Comparison of ENCODE assay signal across 8 cellular contexts in the genomic region with DNA sequence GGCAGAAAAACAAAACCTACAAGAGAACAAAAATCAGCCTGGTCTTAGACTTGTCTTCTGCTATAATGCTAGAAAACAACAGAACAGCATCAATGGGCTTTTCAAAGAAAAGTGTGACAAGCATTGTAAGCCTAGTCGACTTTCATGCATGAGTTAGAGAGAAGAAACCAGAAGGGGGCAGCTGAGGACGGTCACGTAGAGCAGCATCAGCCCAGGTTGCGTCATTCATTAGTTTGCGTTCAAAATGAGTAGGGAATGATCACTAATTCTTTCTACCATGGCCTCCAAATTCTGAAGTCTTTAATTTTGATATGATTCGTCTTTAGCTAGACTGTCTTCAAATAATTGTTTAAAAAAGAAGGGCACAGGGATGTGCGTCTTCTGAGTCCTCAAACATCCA. TPM values are rescaled to one million over a fixed set of nuclear protein-coding genes. Genes with fewer than 3 reads are reported as not detected.
DNase-seq lines count a peak whose midpoint lies in the region; ATAC-seq and TF ChIP-seq lines count a peak whose summit lies in the region.

No MANE protein-coding gene starts in this region.

- no peak overlapping the region for H3K27ac ChIP-seq in HL-60 (replicated peaks)
- H3K27ac ChIP-seq in transverse colon: no peak overlapping the region
- no peak overlapping the region for H3K27ac ChIP-seq in prostate gland

- intact Hi-C loops in transverse colon (cut with DNase I; ENCODE audit: low total_unique reads): no loop called here
- intact Hi-C loops in prostate gland (cut with DNase I): loop anchor here (10.0 kb wide), 1 partner anchor 472 kb away; no protein-coding TSS in a partner anchor

- ATAC-seq in T-helper 17 cell: no peak
- ATAC-seq in HG03469 (IDR thresholded peaks at IDR 0.05; ENCODE audit: unreplicated experiment): no peak
- no peak for ATAC-seq in HG03565 (IDR thresholded peaks at IDR 0.05; ENCODE audit: unreplicated experiment)

- TF ChIP-seq EP300 in transverse colon (IDR thresholded peaks at IDR 0.05; ENCODE audit: low read depth): no peak

- WGBS in transverse colon (ENCODE audit: low coverage in 1 of 2), 2 donors: 66 to 73% methylated on average over 7 of the region's 7 CpGs
- WGBS in prostate gland: 58% methylated on average over 7 of the region's 7 CpGs

- H3K27me3 ChIP-seq in HL-60 (ENCODE audit: insufficient read depth, poor library complexity, severe bottlenecking) (no peaks in the 10 kb centered on the region), transverse colon (no peaks in the 10 kb centered on the region), prostate gland (replicated peaks; ENCODE audit: insufficient read depth) (no peaks in the 10 kb centered on the region)

- no peak for TF ChIP-seq POLR2A in transverse colon (IDR thresholded peaks at IDR 0.05)
- no peak for TF ChIP-seq POLR2A in prostate gland (IDR thresholded peaks at IDR 0.05)

- H3K27me3 Mint-ChIP-seq in T-helper 17 cell: no peaks in the 10 kb centered on the region

- H3K4me3 ChIP-seq in HL-60 (replicated peaks; ENCODE audit: insufficient read depth, low read length): no peak overlapping the region
- no peak overlapping the region for H3K4me3 ChIP-seq in transverse colon
- no peak overlapping the region for H3K4me3 ChIP-seq in prostate gland

- no peak overlapping the region for H3K4me3 Mint-ChIP-seq in T-helper 17 cell

- DNase-seq in D341Med (ENCODE audit: low spot score): peak; percentile 30
- peak in 1 of 2 experiments; percentile 48 for DNase-seq in HL-60 (ENCODE audit: low read depth in 1 of 2, low spot score in 1 of 2)
- DNase-seq in T-helper 17 cell: no peak
- peak; percentile 76 for DNase-seq in iris pigment epithelial cell (ENCODE audit: low read depth)
- no peak for DNase-seq in transverse colon
- no peak for DNase-seq in prostate gland (ENCODE audit: low spot score)

- H3K4me1 ChIP-seq in transverse colon (peaks cover 5 to 6% (median 5%) of the 10 kb centered on the region in 4 donors), prostate gland (replicated peaks) (no peaks in the 10 kb centered on the region)

- H3K36me3 ChIP-seq in transverse colon (peaks cover 0 to 15% (median 2%) of the 10 kb centered on the region in 4 donors), prostate gland (no peaks in the 10 kb centered on the region)

- TF ChIP-seq CTCF in HL-60 (IDR thresholded peaks at IDR 0.05; ENCODE audit: insufficient read depth, low read length) (peak; percentile 4), transverse colon (IDR thresholded peaks at IDR 0.05) (no peak), prostate gland (IDR thresholded peaks at IDR 0.05) (no peak)

- H3K27ac Mint-ChIP-seq in T-helper 17 cell: peak overlapping the region; percentile 67

- in situ Hi-C loops in transverse colon (cut with MboI; ENCODE audit: low pct_ligation_motif_present in 1 of 4, low pct_unique_long_range_greater_than_20kb in 1 of 4, low sequenced_read_pairs in 3 of 4): loop anchor here in 1 of 4 donors (25.0 kb wide), 1 partner anchor 350 kb away; the partner anchor contains the start of gene NAA35

- peaks cover 10% of the 10 kb centered on the region for H3K4me1 Mint-ChIP-seq in T-helper 17 cell

- H3K36me3 Mint-ChIP-seq in T-helper 17 cell (ENCODE audit: low read depth): no peaks in the 10 kb centered on the region

- H3K9me3 ChIP-seq in T-helper 17 cell (ENCODE audit: control insufficient read depth, low read length, poor library complexity, severe bottlenecking): no peaks in the 10 kb centered on the region
- H3K9me3 ChIP-seq in transverse colon: no peaks in the 10 kb centered on the region
- H3K9me3 ChIP-seq in prostate gland: no peaks in the 10 kb centered on the region

RNA-seq across cellular contexts. Expression of gene ISCA1, which starts 4.7 kb away (rescaled TPM):
- 10 to 100 TPM; 66.9 to 87.2 TPM for total RNA-seq in T-helper 17 cell
- total RNA-seq in transverse colon: 10 to 100 TPM in 3 of 4 donors, 1 to 10 TPM in 1; 2.2 to 38.4 (median 29.4) TPM
- total RNA-seq in prostate gland: 10 to 100 TPM; 39.4 to 51.9 TPM

RNA-seq across cellular contexts. Expression of gene C9orf153, which starts 27.6 kb away (rescaled TPM):
- total RNA-seq in T-helper 17 cell: under 1 TPM; 0.21 to 0.92 TPM
- under 1 TPM in 1 of 4 donors, not detected in 3; 0.48 TPM for total RNA-seq in transverse colon
- total RNA-seq in prostate gland: 1 to 10 TPM in 1 of 2 donors, not detected in 1; 1.6 TPM

Comparison
In these comparisons a context has a peak if more than half of its experiments do, and no peak if none do; other contexts are left out.
1. DNase-seq: peak in D341Med (single experiment) and iris pigment epithelial cell (single experiment); none in T-helper 17 cell (0 of 3), transverse colon (single experiment) and prostate gland (single experiment).